ENCODE assay signal across 2 cellular contexts in the genomic region with DNA sequence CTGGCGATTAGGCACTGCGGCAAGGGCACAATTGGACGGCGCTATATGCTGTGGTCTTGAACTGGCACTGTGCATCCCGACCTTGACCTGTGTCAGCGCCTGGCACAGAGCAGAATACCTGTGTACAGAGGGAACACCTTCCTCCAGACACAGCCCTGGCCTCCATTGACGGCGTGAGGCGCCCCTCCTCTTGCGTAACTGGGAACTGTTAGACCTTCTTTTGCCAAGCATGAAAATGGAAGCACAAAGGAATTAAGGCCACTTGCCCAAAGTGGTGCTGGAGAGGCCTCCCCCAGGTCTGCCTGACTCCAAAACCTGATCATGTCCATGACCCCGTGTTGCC.
TF ChIP-seq lines count a peak whose summit lies in the region.

No MANE protein-coding gene starts in this region.

TF ChIP-seq in GM23338, 12 proteins besides CTCF, POLR2A, EP300 and RAD21 (continues in another document):
- no peak for TF ChIP-seq POLR2AphosphoS5 (IDR thresholded peaks at IDR 0.05; ENCODE audit: low read depth)
- TF ChIP-seq JUNB (IDR thresholded peaks at IDR 0.05; ENCODE audit: unreplicated experiment) = no peak
- TF ChIP-seq, protein P1, sequence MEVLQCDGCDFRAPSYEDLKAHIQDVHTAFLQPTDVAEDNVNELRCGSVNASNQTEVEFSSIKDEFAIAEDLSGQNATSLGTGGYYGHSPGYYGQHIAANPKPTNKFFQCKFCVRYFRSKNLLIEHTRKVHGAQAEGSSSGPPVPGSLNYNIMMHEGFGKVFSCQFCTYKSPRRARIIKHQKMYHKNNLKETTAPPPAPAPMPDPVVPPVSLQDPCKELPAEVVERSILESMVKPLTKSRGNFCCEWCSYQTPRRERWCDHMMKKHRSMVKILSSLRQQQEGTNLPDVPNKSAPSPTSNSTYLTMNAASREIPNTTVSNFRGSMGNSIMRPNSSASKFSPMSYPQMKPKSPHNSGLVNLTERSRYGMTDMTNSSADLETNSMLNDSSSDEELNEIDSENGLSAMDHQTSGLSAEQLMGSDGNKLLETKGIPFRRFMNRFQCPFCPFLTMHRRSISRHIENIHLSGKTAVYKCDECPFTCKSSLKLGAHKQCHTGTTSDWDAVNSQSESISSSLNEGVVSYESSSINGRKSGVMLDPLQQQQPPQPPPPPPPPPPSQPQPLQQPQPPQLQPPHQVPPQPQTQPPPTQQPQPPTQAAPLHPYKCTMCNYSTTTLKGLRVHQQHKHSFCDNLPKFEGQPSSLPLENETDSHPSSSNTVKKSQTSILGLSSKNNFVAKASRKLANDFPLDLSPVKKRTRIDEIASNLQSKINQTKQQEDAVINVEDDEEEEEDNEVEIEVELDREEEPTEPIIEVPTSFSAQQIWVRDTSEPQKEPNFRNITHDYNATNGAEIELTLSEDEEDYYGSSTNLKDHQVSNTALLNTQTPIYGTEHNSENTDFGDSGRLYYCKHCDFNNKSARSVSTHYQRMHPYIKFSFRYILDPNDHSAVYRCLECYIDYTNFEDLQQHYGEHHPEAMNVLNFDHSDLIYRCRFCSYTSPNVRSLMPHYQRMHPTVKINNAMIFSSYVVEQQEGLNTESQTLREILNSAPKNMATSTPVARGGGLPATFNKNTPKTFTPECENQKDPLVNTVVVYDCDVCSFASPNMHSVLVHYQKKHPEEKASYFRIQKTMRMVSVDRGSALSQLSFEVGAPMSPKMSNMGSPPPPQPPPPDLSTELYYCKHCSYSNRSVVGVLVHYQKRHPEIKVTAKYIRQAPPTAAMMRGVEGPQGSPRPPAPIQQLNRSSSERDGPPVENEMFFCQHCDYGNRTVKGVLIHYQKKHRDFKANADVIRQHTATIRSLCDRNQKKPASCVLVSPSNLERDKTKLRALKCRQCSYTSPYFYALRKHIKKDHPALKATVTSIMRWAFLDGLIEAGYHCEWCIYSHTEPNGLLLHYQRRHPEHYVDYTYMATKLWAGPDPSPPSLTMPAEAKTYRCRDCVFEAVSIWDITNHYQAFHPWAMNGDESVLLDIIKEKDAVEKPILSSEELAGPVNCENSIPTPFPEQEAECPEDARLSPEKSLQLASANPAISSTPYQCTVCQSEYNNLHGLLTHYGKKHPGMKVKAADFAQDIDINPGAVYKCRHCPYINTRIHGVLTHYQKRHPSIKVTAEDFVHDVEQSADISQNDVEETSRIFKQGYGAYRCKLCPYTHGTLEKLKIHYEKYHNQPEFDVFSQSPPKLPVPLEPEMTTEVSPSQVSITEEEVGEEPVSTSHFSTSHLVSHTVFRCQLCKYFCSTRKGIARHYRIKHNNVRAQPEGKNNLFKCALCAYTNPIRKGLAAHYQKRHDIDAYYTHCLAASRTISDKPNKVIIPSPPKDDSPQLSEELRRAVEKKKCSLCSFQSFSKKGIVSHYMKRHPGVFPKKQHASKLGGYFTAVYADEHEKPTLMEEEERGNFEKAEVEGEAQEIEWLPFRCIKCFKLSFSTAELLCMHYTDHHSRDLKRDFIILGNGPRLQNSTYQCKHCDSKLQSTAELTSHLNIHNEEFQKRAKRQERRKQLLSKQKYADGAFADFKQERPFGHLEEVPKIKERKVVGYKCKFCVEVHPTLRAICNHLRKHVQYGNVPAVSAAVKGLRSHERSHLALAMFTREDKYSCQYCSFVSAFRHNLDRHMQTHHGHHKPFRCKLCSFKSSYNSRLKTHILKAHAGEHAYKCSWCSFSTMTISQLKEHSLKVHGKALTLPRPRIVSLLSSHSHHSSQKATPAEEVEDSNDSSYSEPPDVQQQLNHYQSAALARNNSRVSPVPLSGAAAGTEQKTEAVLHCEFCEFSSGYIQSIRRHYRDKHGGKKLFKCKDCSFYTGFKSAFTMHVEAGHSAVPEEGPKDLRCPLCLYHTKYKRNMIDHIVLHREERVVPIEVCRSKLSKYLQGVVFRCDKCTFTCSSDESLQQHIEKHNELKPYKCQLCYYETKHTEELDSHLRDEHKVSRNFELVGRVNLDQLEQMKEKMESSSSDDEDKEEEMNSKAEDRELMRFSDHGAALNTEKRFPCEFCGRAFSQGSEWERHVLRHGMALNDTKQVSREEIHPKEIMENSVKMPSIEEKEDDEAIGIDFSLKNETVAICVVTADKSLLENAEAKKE (CRISPR knock-in tag; IDR thresholded peaks at IDR 0.05) = no peak
- TF ChIP-seq ZNF331 (CRISPR knock-in tag; IDR thresholded peaks at IDR 0.05; ENCODE audit: low read depth) = no peak
- TF ChIP-seq NANOG (IDR thresholded peaks at IDR 0.05; ENCODE audit: borderline replicate concordance) = no peak
- TF ChIP-seq, protein P2, sequence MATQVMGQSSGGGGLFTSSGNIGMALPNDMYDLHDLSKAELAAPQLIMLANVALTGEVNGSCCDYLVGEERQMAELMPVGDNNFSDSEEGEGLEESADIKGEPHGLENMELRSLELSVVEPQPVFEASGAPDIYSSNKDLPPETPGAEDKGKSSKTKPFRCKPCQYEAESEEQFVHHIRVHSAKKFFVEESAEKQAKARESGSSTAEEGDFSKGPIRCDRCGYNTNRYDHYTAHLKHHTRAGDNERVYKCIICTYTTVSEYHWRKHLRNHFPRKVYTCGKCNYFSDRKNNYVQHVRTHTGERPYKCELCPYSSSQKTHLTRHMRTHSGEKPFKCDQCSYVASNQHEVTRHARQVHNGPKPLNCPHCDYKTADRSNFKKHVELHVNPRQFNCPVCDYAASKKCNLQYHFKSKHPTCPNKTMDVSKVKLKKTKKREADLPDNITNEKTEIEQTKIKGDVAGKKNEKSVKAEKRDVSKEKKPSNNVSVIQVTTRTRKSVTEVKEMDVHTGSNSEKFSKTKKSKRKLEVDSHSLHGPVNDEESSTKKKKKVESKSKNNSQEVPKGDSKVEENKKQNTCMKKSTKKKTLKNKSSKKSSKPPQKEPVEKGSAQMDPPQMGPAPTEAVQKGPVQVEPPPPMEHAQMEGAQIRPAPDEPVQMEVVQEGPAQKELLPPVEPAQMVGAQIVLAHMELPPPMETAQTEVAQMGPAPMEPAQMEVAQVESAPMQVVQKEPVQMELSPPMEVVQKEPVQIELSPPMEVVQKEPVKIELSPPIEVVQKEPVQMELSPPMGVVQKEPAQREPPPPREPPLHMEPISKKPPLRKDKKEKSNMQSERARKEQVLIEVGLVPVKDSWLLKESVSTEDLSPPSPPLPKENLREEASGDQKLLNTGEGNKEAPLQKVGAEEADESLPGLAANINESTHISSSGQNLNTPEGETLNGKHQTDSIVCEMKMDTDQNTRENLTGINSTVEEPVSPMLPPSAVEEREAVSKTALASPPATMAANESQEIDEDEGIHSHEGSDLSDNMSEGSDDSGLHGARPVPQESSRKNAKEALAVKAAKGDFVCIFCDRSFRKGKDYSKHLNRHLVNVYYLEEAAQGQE (IDR thresholded peaks at IDR 0.05; ENCODE audit: unreplicated experiment) = no peak
- TF ChIP-seq EZH2 (IDR thresholded peaks at IDR 0.05; ENCODE audit: low read depth, unreplicated experiment) = no peak
- TF ChIP-seq, protein P3, sequence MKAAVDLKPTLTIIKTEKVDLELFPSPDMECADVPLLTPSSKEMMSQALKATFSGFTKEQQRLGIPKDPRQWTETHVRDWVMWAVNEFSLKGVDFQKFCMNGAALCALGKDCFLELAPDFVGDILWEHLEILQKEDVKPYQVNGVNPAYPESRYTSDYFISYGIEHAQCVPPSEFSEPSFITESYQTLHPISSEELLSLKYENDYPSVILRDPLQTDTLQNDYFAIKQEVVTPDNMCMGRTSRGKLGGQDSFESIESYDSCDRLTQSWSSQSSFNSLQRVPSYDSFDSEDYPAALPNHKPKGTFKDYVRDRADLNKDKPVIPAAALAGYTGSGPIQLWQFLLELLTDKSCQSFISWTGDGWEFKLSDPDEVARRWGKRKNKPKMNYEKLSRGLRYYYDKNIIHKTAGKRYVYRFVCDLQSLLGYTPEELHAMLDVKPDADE (IDR thresholded peaks at IDR 0.05) = no peak
- no peak for TF ChIP-seq STAT1 (IDR thresholded peaks at IDR 0.05; ENCODE audit: unreplicated experiment)
- TF ChIP-seq EZH2phosphoT487 (IDR thresholded peaks at IDR 0.05; ENCODE audit: unreplicated experiment) = no peak

TF ChIP-seq in K562, 482 proteins besides CTCF, POLR2A, EP300 and RAD21 (continues in another document):
- TF ChIP-seq YY1 (IDR thresholded peaks at IDR 0.05; ENCODE audit: borderline replicate concordance in 1 of 3, control insufficient read depth in 1 of 3, extremely low read depth in 1 of 3, insufficient read depth in 3 of 3, insufficient read length in 1 of 3, insufficient replicate concordance in 2 of 3, low read depth in 1 of 3, low read length in 2 of 3) (peak in 1 of 3 experiments; percentile 6), CHCHD3 (CRISPR knock-in tag; IDR thresholded peaks at IDR 0.05) (no peak), TRIM28 (IDR thresholded peaks at IDR 0.05) (no peak), BRD4 (IDR thresholded peaks at IDR 0.05) (0 out of 2 replicates have a peak, but pooled peaks have one; percentile 0), CEBPB (tag; IDR thresholded peaks at IDR 0.05) (peak; percentile 95), SMAD3 (CRISPR knock-in tag; conservative IDR thresholded peaks at IDR 0.05) (no peak), HNRNPH1 (optimal IDR thresholded peaks at IDR 0.05; ENCODE audit: low read depth, low read length) (no peak), ZC3H4 (CRISPR knock-in tag; IDR thresholded peaks at IDR 0.05; ENCODE audit: borderline replicate concordance) (0 out of 2 replicates have a peak, but pooled peaks have one; percentile 48), ZNF224 (CRISPR knock-in tag; IDR thresholded peaks at IDR 0.05) (no peak), POLR3A (IDR thresholded peaks at IDR 0.05; ENCODE audit: borderline replicate concordance, extremely low read depth, insufficient read depth, insufficient read length) (no peak), ZNF324 (CRISPR knock-in tag; IDR thresholded peaks at IDR 0.05) (no peak), ZNF384 (IDR thresholded peaks at IDR 0.05; ENCODE audit: low read depth, low read length) (no peak), CEBPG (CRISPR knock-in tag; IDR thresholded peaks at IDR 0.05) (peak; percentile 68), CEBPG (tag; conservative IDR thresholded peaks at IDR 0.05 in 1 of 2, IDR thresholded peaks at IDR 0.05 in 1 of 2) (peak in 1 of 2 experiments; percentile 77; a peak in 3 of 4 replicates), ZNF707 (CRISPR knock-in tag; conservative IDR thresholded peaks at IDR 0.05) (no peak), ETV6 (IDR thresholded peaks at IDR 0.05; ENCODE audit: borderline replicate concordance in 1 of 2, low read depth in 2 of 2, low read length in 1 of 2) (no peak), ETV6 (CRISPR knock-in tag; IDR thresholded peaks at IDR 0.05; ENCODE audit: borderline replicate concordance) (no peak), DMBX1 (CRISPR knock-in tag; IDR thresholded peaks at IDR 0.05; ENCODE audit: borderline replicate concordance) (no peak), GTF2F1 (IDR thresholded peaks at IDR 0.05; ENCODE audit: low read depth, low read length) (no peak), NFYB (IDR thresholded peaks at IDR 0.05; ENCODE audit: extremely low read depth, insufficient read length) (no peak), ZNF175 (CRISPR knock-in tag; IDR thresholded peaks at IDR 0.05; ENCODE audit: low read depth) (0 out of 2 replicates have a peak, but pooled peaks have one; percentile 47)
- TF ChIP-seq, protein P4, sequence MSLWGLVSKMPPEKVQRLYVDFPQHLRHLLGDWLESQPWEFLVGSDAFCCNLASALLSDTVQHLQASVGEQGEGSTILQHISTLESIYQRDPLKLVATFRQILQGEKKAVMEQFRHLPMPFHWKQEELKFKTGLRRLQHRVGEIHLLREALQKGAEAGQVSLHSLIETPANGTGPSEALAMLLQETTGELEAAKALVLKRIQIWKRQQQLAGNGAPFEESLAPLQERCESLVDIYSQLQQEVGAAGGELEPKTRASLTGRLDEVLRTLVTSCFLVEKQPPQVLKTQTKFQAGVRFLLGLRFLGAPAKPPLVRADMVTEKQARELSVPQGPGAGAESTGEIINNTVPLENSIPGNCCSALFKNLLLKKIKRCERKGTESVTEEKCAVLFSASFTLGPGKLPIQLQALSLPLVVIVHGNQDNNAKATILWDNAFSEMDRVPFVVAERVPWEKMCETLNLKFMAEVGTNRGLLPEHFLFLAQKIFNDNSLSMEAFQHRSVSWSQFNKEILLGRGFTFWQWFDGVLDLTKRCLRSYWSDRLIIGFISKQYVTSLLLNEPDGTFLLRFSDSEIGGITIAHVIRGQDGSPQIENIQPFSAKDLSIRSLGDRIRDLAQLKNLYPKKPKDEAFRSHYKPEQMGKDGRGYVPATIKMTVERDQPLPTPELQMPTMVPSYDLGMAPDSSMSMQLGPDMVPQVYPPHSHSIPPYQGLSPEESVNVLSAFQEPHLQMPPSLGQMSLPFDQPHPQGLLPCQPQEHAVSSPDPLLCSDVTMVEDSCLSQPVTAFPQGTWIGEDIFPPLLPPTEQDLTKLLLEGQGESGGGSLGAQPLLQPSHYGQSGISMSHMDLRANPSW (CRISPR knock-in tag; IDR thresholded peaks at IDR 0.05) = 0 out of 2 replicates have a peak, but pooled peaks have one; percentile 37
- TF ChIP-seq, protein P5, sequence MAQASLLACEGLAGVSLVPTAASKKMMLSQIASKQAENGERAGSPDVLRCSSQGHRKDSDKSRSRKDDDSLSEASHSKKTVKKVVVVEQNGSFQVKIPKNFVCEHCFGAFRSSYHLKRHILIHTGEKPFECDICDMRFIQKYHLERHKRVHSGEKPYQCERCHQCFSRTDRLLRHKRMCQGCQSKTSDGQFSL (CRISPR knock-in tag; IDR thresholded peaks at IDR 0.05) = no peak
- TF ChIP-seq, protein P5 (tag; IDR thresholded peaks at IDR 0.05) = no peak
- TF ChIP-seq, protein P6, sequence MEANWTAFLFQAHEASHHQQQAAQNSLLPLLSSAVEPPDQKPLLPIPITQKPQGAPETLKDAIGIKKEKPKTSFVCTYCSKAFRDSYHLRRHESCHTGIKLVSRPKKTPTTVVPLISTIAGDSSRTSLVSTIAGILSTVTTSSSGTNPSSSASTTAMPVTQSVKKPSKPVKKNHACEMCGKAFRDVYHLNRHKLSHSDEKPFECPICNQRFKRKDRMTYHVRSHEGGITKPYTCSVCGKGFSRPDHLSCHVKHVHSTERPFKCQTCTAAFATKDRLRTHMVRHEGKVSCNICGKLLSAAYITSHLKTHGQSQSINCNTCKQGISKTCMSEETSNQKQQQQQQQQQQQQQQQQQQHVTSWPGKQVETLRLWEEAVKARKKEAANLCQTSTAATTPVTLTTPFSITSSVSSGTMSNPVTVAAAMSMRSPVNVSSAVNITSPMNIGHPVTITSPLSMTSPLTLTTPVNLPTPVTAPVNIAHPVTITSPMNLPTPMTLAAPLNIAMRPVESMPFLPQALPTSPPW (CRISPR knock-in tag; IDR thresholded peaks at IDR 0.05) = no peak
- TF ChIP-seq, protein P7, sequence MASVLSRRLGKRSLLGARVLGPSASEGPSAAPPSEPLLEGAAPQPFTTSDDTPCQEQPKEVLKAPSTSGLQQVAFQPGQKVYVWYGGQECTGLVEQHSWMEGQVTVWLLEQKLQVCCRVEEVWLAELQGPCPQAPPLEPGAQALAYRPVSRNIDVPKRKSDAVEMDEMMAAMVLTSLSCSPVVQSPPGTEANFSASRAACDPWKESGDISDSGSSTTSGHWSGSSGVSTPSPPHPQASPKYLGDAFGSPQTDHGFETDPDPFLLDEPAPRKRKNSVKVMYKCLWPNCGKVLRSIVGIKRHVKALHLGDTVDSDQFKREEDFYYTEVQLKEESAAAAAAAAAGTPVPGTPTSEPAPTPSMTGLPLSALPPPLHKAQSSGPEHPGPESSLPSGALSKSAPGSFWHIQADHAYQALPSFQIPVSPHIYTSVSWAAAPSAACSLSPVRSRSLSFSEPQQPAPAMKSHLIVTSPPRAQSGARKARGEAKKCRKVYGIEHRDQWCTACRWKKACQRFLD (CRISPR knock-in tag; IDR thresholded peaks at IDR 0.05) = peak; percentile 40
